8 cellular contexts compared by ENCODE assay signal in the genomic region with DNA sequence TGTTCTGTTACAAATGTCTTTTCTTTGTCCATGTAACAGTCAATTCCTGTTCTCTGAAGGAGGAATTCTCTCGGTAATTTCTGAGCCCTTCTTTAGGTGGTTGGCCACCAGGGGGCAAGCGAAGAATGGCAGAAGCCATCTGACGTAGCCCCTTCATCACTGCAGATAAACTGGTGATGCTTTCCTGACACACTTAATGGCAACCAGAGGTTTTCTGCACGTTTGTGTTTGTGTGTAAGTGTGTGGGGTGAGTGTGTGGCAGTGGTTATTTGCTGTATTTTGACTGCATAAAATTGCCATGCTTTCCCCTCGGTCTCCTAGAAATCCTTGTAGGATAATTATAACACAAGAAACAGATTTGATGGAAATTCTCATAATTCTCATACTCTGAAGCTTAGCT.
DNase-seq lines count a peak whose midpoint lies in the region; ATAC-seq and TF ChIP-seq lines count a peak whose summit lies in the region.

No MANE protein-coding gene starts in this region.

- intact Hi-C loops in activated T-helper 1 cell treated with anti-CD3 and anti-CD28 coated beads, Interleukin-12 subunit alpha, Interleukin-12 subunit beta, Interleukin-2, Interleukin-4 antibody, amounts not matched to agents 30 ng/mL and 10 ng/mL and 1 ng/mL, durations not matched to agents 14 hours and 24 hours and 36 hours (cut with micrococcal nuclease): loop anchor here (1.0 to 5.0 kb wide), 4 partner anchors 262 to 1294 kb away; no protein-coding TSS in a partner anchor
- intact Hi-C loops in tibial artery (cut with DNase I; ENCODE audit: low total_unique reads): loop anchor here (2.0 kb wide), 1 partner anchor 326 kb away; no protein-coding TSS in a partner anchor

- peaks cover 6% of the 10 kb centered on the region for H3K4me1 Mint-ChIP-seq in activated T-helper 1 cell treated with anti-CD3 and anti-CD28 coated beads, Interleukin-12 subunit alpha, Interleukin-12 subunit beta, Interleukin-2, Interleukin-4 antibody, amounts not matched to agents 30 ng/mL and 10 ng/mL and 1 ng/mL, durations not matched to agents 14 hours and 24 hours and 36 hours (ENCODE audit: low read depth)

- H3K27me3 Mint-ChIP-seq in activated T-helper 1 cell treated with anti-CD3 and anti-CD28 coated beads, Interleukin-12 subunit alpha, Interleukin-12 subunit beta, Interleukin-2, Interleukin-4 antibody, amounts not matched to agents 30 ng/mL and 10 ng/mL and 1 ng/mL, durations not matched to agents 14 hours and 24 hours and 36 hours (ENCODE audit: insufficient read depth): peaks cover 8% of the 10 kb centered on the region

- H3K9me3 Mint-ChIP-seq in activated T-helper 1 cell treated with anti-CD3 and anti-CD28 coated beads, Interleukin-12 subunit alpha, Interleukin-12 subunit beta, Interleukin-2, Interleukin-4 antibody, amounts not matched to agents 30 ng/mL and 10 ng/mL and 1 ng/mL, durations not matched to agents 14 hours and 24 hours and 36 hours: no peaks in the 10 kb centered on the region

- H3K4me3 ChIP-seq in Peyer's patch (no peak overlapping the region), fibroblast of villous mesenchyme (ENCODE audit: low read depth, low read length) (no peak overlapping the region), tibial artery (no peak overlapping the region)

- no peaks in the 10 kb centered on the region for H3K9me3 ChIP-seq in Peyer's patch
- no peaks in the 10 kb centered on the region for H3K9me3 ChIP-seq in tibial artery

- H3K36me3 ChIP-seq in Peyer's patch (no peaks in the 10 kb centered on the region), tibial artery (no peaks in the 10 kb centered on the region)

- H3K27ac ChIP-seq in Peyer's patch: no peak overlapping the region
- no peak overlapping the region for H3K27ac ChIP-seq in tibial artery

- H3K27ac Mint-ChIP-seq in activated T-helper 1 cell treated with anti-CD3 and anti-CD28 coated beads, Interleukin-12 subunit alpha, Interleukin-12 subunit beta, Interleukin-2, Interleukin-4 antibody, amounts not matched to agents 30 ng/mL and 10 ng/mL and 1 ng/mL, durations not matched to agents 14 hours and 24 hours and 36 hours: no peak overlapping the region

- ATAC-seq in GM18519 (IDR thresholded peaks at IDR 0.05; ENCODE audit: low FRiP score, unreplicated experiment): peak; percentile 55

- no peaks in the 10 kb centered on the region for H3K36me3 Mint-ChIP-seq in activated T-helper 1 cell treated with anti-CD3 and anti-CD28 coated beads, Interleukin-12 subunit alpha, Interleukin-12 subunit beta, Interleukin-2, Interleukin-4 antibody, amounts not matched to agents 30 ng/mL and 10 ng/mL and 1 ng/mL, durations not matched to agents 14 hours and 24 hours and 36 hours (ENCODE audit: low read depth)

- H3K4me3 Mint-ChIP-seq in activated T-helper 1 cell treated with anti-CD3 and anti-CD28 coated beads, Interleukin-12 subunit alpha, Interleukin-12 subunit beta, Interleukin-2, Interleukin-4 antibody, amounts not matched to agents 30 ng/mL and 10 ng/mL and 1 ng/mL, durations not matched to agents 14 hours and 24 hours and 36 hours: no peak overlapping the region

- DNase-seq in AG09319 (ENCODE audit: extremely low read depth, low read depth) (peak; percentile 28), HT1080 (ENCODE audit: low read depth) (peak; percentile 45), Peyer's patch (peak; percentile 63 to 88 (median 68)), fibroblast of villous mesenchyme (ENCODE audit: low read depth) (peak; percentile 79), occipital lobe (lab: John Stamatoyannopoulos, UW) (peak; percentile 59), tibial artery (peak; percentile 82 to 84)
- peak; percentile 37 for DNase-seq in activated T-helper 1 cell treated with anti-CD3 and anti-CD28 coated beads, Interleukin-12 subunit alpha, Interleukin-12 subunit beta, Interleukin-2, Interleukin-4 antibody, amounts not matched to agents 30 ng/mL and 10 ng/mL and 1 ng/mL, durations not matched to agents 14 hours and 24 hours and 36 hours (ENCODE audit: low spot score)

- H3K27me3 ChIP-seq in Peyer's patch (no peaks in the 10 kb centered on the region), tibial artery (peaks cover 0 to 6% of the 10 kb centered on the region in 2 donors)

- TF ChIP-seq CTCF in AG09319 (IDR thresholded peaks at IDR 0.05; ENCODE audit: low read depth, low read length): peak; percentile 88
- TF ChIP-seq CTCF in Peyer's patch (IDR thresholded peaks at IDR 0.05): peak; percentile 40 to 86 (median 76)
- peak; percentile 87 for TF ChIP-seq CTCF in fibroblast of villous mesenchyme (IDR thresholded peaks at IDR 0.05; ENCODE audit: insufficient read depth, low read depth, low read length)
- TF ChIP-seq CTCF in tibial artery (IDR thresholded peaks at IDR 0.05): peak; percentile 79 to 83

- H3K4me1 ChIP-seq in Peyer's patch (no peaks in the 10 kb centered on the region), tibial artery (peaks cover 0 to 9% (median 0%) of the 10 kb centered on the region in 4 donors)

- no peak for TF ChIP-seq POLR2A in Peyer's patch (IDR thresholded peaks at IDR 0.05)

Comparison
In these comparisons a context has a peak if more than half of its experiments do, and no peak if none do; other contexts are left out.
1. DNase-seq: peak in every context shown above with its lines; median percentile 83 in tibial artery; 79 in fibroblast of villous mesenchyme; 68 in Peyer's patch; 59 in occipital lobe; 45 in HT1080; 37 in activated T-helper 1 cell treated with anti-CD3 and anti-CD28 coated beads, Interleukin-12 subunit alpha, Interleukin-12 subunit beta, Interleukin-2, Interleukin-4 antibody, amounts not matched to agents 30 ng/mL and 10 ng/mL and 1 ng/mL, durations not matched to agents 14 hours and 24 hours and 36 hours; 28 in AG09319.